ENCODE assay signal across 2 cellular contexts in the genomic region with DNA sequence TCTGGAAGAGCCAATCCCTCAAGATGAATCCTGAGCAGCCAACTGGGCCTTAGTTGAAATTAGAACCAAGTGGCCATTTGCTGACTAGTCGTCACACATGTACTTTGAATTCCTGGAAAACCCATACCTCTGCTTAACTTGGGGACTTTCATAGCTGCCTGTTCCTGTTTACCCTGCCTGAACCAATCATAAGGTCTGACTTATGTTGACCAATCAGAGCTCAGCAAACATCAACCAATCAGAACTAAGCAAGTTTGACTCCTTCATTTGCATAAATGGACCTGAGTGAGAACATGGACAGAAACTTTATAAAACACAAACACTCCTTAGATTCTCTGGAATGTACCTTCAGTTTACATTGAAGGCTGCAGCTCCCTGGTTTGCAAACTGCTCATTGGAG.
TF ChIP-seq lines count a peak whose summit lies in the region.

No MANE protein-coding gene starts in this region.

TF ChIP-seq in GM23338, 12 proteins besides CTCF, POLR2A, EP300 and RAD21:
- TF ChIP-seq, protein P1, sequence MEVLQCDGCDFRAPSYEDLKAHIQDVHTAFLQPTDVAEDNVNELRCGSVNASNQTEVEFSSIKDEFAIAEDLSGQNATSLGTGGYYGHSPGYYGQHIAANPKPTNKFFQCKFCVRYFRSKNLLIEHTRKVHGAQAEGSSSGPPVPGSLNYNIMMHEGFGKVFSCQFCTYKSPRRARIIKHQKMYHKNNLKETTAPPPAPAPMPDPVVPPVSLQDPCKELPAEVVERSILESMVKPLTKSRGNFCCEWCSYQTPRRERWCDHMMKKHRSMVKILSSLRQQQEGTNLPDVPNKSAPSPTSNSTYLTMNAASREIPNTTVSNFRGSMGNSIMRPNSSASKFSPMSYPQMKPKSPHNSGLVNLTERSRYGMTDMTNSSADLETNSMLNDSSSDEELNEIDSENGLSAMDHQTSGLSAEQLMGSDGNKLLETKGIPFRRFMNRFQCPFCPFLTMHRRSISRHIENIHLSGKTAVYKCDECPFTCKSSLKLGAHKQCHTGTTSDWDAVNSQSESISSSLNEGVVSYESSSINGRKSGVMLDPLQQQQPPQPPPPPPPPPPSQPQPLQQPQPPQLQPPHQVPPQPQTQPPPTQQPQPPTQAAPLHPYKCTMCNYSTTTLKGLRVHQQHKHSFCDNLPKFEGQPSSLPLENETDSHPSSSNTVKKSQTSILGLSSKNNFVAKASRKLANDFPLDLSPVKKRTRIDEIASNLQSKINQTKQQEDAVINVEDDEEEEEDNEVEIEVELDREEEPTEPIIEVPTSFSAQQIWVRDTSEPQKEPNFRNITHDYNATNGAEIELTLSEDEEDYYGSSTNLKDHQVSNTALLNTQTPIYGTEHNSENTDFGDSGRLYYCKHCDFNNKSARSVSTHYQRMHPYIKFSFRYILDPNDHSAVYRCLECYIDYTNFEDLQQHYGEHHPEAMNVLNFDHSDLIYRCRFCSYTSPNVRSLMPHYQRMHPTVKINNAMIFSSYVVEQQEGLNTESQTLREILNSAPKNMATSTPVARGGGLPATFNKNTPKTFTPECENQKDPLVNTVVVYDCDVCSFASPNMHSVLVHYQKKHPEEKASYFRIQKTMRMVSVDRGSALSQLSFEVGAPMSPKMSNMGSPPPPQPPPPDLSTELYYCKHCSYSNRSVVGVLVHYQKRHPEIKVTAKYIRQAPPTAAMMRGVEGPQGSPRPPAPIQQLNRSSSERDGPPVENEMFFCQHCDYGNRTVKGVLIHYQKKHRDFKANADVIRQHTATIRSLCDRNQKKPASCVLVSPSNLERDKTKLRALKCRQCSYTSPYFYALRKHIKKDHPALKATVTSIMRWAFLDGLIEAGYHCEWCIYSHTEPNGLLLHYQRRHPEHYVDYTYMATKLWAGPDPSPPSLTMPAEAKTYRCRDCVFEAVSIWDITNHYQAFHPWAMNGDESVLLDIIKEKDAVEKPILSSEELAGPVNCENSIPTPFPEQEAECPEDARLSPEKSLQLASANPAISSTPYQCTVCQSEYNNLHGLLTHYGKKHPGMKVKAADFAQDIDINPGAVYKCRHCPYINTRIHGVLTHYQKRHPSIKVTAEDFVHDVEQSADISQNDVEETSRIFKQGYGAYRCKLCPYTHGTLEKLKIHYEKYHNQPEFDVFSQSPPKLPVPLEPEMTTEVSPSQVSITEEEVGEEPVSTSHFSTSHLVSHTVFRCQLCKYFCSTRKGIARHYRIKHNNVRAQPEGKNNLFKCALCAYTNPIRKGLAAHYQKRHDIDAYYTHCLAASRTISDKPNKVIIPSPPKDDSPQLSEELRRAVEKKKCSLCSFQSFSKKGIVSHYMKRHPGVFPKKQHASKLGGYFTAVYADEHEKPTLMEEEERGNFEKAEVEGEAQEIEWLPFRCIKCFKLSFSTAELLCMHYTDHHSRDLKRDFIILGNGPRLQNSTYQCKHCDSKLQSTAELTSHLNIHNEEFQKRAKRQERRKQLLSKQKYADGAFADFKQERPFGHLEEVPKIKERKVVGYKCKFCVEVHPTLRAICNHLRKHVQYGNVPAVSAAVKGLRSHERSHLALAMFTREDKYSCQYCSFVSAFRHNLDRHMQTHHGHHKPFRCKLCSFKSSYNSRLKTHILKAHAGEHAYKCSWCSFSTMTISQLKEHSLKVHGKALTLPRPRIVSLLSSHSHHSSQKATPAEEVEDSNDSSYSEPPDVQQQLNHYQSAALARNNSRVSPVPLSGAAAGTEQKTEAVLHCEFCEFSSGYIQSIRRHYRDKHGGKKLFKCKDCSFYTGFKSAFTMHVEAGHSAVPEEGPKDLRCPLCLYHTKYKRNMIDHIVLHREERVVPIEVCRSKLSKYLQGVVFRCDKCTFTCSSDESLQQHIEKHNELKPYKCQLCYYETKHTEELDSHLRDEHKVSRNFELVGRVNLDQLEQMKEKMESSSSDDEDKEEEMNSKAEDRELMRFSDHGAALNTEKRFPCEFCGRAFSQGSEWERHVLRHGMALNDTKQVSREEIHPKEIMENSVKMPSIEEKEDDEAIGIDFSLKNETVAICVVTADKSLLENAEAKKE (CRISPR knock-in tag; IDR thresholded peaks at IDR 0.05) = no peak
- TF ChIP-seq, protein P2, sequence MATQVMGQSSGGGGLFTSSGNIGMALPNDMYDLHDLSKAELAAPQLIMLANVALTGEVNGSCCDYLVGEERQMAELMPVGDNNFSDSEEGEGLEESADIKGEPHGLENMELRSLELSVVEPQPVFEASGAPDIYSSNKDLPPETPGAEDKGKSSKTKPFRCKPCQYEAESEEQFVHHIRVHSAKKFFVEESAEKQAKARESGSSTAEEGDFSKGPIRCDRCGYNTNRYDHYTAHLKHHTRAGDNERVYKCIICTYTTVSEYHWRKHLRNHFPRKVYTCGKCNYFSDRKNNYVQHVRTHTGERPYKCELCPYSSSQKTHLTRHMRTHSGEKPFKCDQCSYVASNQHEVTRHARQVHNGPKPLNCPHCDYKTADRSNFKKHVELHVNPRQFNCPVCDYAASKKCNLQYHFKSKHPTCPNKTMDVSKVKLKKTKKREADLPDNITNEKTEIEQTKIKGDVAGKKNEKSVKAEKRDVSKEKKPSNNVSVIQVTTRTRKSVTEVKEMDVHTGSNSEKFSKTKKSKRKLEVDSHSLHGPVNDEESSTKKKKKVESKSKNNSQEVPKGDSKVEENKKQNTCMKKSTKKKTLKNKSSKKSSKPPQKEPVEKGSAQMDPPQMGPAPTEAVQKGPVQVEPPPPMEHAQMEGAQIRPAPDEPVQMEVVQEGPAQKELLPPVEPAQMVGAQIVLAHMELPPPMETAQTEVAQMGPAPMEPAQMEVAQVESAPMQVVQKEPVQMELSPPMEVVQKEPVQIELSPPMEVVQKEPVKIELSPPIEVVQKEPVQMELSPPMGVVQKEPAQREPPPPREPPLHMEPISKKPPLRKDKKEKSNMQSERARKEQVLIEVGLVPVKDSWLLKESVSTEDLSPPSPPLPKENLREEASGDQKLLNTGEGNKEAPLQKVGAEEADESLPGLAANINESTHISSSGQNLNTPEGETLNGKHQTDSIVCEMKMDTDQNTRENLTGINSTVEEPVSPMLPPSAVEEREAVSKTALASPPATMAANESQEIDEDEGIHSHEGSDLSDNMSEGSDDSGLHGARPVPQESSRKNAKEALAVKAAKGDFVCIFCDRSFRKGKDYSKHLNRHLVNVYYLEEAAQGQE (IDR thresholded peaks at IDR 0.05; ENCODE audit: unreplicated experiment) = no peak
- TF ChIP-seq, protein P3, sequence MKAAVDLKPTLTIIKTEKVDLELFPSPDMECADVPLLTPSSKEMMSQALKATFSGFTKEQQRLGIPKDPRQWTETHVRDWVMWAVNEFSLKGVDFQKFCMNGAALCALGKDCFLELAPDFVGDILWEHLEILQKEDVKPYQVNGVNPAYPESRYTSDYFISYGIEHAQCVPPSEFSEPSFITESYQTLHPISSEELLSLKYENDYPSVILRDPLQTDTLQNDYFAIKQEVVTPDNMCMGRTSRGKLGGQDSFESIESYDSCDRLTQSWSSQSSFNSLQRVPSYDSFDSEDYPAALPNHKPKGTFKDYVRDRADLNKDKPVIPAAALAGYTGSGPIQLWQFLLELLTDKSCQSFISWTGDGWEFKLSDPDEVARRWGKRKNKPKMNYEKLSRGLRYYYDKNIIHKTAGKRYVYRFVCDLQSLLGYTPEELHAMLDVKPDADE (IDR thresholded peaks at IDR 0.05) = no peak
- TF ChIP-seq NANOG (IDR thresholded peaks at IDR 0.05; ENCODE audit: borderline replicate concordance) (no peak), EZH2 (IDR thresholded peaks at IDR 0.05; ENCODE audit: low read depth, unreplicated experiment) (no peak), CREB1 (CRISPR knock-in tag; IDR thresholded peaks at IDR 0.05; ENCODE audit: low read depth) (no peak), ZNF114 (CRISPR knock-in tag; IDR thresholded peaks at IDR 0.05) (no peak), EZH2phosphoT487 (IDR thresholded peaks at IDR 0.05; ENCODE audit: unreplicated experiment) (no peak), ZNF331 (CRISPR knock-in tag; IDR thresholded peaks at IDR 0.05; ENCODE audit: low read depth) (no peak)

TF ChIP-seq in GM12878, 131 proteins besides CTCF, POLR2A, EP300 and RAD21 (continued from another document):
- TF ChIP-seq, protein P4, sequence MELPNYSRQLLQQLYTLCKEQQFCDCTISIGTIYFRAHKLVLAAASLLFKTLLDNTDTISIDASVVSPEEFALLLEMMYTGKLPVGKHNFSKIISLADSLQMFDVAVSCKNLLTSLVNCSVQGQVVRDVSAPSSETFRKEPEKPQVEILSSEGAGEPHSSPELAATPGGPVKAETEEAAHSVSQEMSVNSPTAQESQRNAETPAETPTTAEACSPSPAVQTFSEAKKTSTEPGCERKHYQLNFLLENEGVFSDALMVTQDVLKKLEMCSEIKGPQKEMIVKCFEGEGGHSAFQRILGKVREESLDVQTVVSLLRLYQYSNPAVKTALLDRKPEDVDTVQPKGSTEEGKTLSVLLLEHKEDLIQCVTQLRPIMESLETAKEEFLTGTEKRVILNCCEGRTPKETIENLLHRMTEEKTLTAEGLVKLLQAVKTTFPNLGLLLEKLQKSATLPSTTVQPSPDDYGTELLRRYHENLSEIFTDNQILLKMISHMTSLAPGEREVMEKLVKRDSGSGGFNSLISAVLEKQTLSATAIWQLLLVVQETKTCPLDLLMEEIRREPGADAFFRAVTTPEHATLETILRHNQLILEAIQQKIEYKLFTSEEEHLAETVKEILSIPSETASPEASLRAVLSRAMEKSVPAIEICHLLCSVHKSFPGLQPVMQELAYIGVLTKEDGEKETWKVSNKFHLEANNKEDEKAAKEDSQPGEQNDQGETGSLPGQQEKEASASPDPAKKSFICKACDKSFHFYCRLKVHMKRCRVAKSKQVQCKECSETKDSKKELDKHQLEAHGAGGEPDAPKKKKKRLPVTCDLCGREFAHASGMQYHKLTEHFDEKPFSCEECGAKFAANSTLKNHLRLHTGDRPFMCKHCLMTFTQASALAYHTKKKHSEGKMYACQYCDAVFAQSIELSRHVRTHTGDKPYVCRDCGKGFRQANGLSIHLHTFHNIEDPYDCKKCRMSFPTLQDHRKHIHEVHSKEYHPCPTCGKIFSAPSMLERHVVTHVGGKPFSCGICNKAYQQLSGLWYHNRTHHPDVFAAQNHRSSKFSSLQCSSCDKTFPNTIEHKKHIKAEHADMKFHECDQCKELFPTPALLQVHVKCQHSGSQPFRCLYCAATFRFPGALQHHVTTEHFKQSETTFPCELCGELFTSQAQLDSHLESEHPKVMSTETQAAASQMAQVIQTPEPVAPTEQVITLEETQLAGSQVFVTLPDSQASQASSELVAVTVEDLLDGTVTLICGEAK (IDR thresholded peaks at IDR 0.05; ENCODE audit: borderline replicate concordance) = peak; percentile 53
TF ChIP-seq in GM12878: peak in this region for 2.
